Comparison of ENCODE assay signal across 8 cellular contexts in the genomic region with DNA sequence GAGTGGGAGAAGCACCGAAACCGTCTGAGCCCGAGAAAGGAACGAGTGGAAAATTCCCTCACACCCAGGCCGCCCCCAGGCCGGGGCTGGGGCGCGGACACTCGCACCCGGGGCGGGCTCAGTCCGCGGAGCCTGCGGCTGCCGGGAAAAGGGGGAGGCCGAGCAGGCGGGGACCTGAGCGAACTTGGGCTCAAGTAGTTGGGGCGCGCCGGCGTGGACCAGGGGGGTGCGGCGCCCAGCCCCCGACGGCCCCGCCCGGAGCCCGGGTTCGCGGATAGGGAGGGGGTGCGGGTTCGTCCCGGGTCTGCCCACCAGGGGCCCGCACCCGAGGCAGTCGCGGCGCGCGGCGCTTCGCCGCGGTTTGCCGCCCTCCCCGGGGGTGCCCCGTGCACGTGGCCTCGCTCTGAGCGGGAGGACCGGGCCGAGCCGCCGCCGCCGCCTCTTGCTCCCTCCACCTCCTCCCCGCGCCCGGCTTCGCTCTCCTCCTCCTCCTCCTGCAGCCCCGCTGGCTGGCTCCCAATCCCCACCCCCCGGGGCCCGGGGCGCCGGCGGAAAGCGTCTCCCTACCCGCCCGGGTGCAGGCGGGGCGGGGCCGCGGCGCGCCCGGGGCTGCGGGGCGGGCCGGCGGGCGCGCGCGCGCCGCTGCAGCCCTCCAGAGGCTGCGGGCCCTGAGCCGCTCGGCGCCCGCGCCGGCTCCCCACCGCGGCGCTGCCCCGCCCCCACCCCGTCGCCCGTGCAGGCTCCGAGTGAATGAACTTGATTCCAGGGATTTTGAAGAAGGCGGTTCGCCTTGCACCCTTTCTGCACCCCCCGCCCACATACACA. TPM values are rescaled to one million over a fixed set of nuclear protein-coding genes. Genes with fewer than 3 reads are reported as not detected.
DNase-seq lines count a peak whose midpoint lies in the region; ATAC-seq lines count a peak whose summit lies in the region.

No MANE protein-coding gene starts in this region.

- intact Hi-C loops in head of caudate nucleus (cut with DNase I): loop anchor here (2.0 kb wide), 1 partner anchor 30 kb away; no protein-coding TSS in a partner anchor

- no peak overlapping the region for H2BK5ac ChIP-seq in neuronal stem cell (ENCODE audit: low read length)

- no peaks in the 10 kb centered on the region for H3K27me3 ChIP-seq in adipocyte (replicated peaks; ENCODE audit: control insufficient read depth, insufficient read depth, low read length)
- H3K27me3 ChIP-seq in neuronal stem cell (ENCODE audit: control insufficient read depth in 3 of 3, insufficient read depth in 3 of 3, low read depth in 1 of 3, low read length in 3 of 3): peaks cover 12 to 61% (median 60%) of the 10 kb centered on the region in 3 experiments

- H3K4me3 ChIP-seq in adipocyte (ENCODE audit: low read length) (peak overlapping the region; percentile 88), neuronal stem cell (ENCODE audit: low read length in 2 of 2) (peak overlapping the region; percentile 54 to 82)

- peak overlapping the region; percentile 91 for H3K4me2 ChIP-seq in neuronal stem cell (ENCODE audit: insufficient read depth, low read length, poor library complexity, severe bottlenecking)

- ATAC-seq in HG02678 (IDR thresholded peaks at IDR 0.05; ENCODE audit: unreplicated experiment): peak; percentile 33

- peak overlapping the region; percentile 38 for H3K14ac ChIP-seq in neuronal stem cell (ENCODE audit: low read length)

- no peaks in the 10 kb centered on the region for H3K9me3 ChIP-seq in adipocyte (ENCODE audit: control insufficient read depth, low read length)
- H3K9me3 ChIP-seq in neuronal stem cell (replicated peaks in 1 of 2; ENCODE audit: control insufficient read depth in 2 of 2, insufficient read depth in 1 of 2, low read depth in 1 of 2, low read length in 2 of 2): no peaks in the 10 kb centered on the region

- peak overlapping the region; percentile 94 for H2AFZ ChIP-seq in neuronal stem cell (ENCODE audit: low read length)

- no peak overlapping the region for H3K27ac ChIP-seq in neuronal stem cell (replicated peaks; ENCODE audit: low read length)

- DNase-seq in NCI-H524 (lab: John Stamatoyannopoulos, UW): peak; percentile 19 to 37
- no peak for DNase-seq in NCI-H524 treated with DMSO at 0.1 percent for 48 hours (lab: John Stamatoyannopoulos, UW)
- DNase-seq in NCI-H2227 treated with DMSO at 0.1 percent for 48 hours (lab: John Stamatoyannopoulos, UW): peak; percentile 40
- DNase-seq in adipocyte (ENCODE audit: low read depth): peak; percentile 93
- peak; percentile 67 to 98 (median 94) for DNase-seq in head of caudate nucleus
- DNase-seq in neuronal stem cell (ENCODE audit: low spot score): peak; percentile 32
- DNase-seq in GM19240 (ENCODE audit: insufficient read length, low spot score): no peak

- H3K18ac ChIP-seq in neuronal stem cell (ENCODE audit: low read length): peak overlapping the region; percentile 94

- peaks cover 44% of the 10 kb centered on the region for H3K4me1 ChIP-seq in adipocyte (ENCODE audit: control insufficient read depth, insufficient read depth, low read length)
- H3K4me1 ChIP-seq in neuronal stem cell (ENCODE audit: control insufficient read depth in 2 of 2, insufficient read depth in 1 of 2, low read depth in 1 of 2, low read length in 2 of 2): peaks cover 2 to 34% of the 10 kb centered on the region in 2 donors

- no peak overlapping the region for H4K8ac ChIP-seq in neuronal stem cell (ENCODE audit: low read depth, low read length)

- H2BK12ac ChIP-seq in neuronal stem cell (ENCODE audit: low read length): no peak overlapping the region

- H2AK5ac ChIP-seq in neuronal stem cell (ENCODE audit: low read depth, low read length): no peak overlapping the region

- H3K4ac ChIP-seq in neuronal stem cell (ENCODE audit: low read length): no peak overlapping the region

- H3K79me1 ChIP-seq in neuronal stem cell (ENCODE audit: low read depth, low read length): no peaks in the 10 kb centered on the region

- no peak overlapping the region for H2BK15ac ChIP-seq in neuronal stem cell (ENCODE audit: low read length)

- WGBS in neuronal stem cell (ENCODE audit: extremely low coverage in 2 of 2, insufficient read length in 2 of 2, insufficient replicate concordance in 1 of 2), 2 donors: no CpG with 5 or more reads among the region's 105 CpGs

- no peak overlapping the region for H2BK120ac ChIP-seq in neuronal stem cell (ENCODE audit: low read depth, low read length)

- peak overlapping the region; percentile 95 for H3K9ac ChIP-seq in adipocyte (ENCODE audit: low read length)
- no peak overlapping the region for H3K9ac ChIP-seq in neuronal stem cell (ENCODE audit: low read depth, low read length, poor library complexity)

- H4K91ac ChIP-seq in neuronal stem cell (ENCODE audit: low read depth, low read length, poor library complexity): no peak overlapping the region

- H3K23ac ChIP-seq in neuronal stem cell (ENCODE audit: low read depth, low read length, poor library complexity): peak overlapping the region; percentile 73

- H3K36me3 ChIP-seq in adipocyte (ENCODE audit: control insufficient read depth, insufficient read depth, low read length, severe bottlenecking) (no peaks in the 10 kb centered on the region), neuronal stem cell (replicated peaks in 1 of 2; ENCODE audit: control insufficient read depth in 2 of 2, insufficient read depth in 2 of 2, low read length in 2 of 2) (no peaks in the 10 kb centered on the region)

RNA-seq across cellular contexts. Expression of gene NFIB, which starts 1.2 kb away (rescaled TPM):
- 0.08 TPM for polyA plus RNA-seq in neuronal stem cell (2013, experiment 1 of 2)
- 0.10 TPM for polyA plus RNA-seq in neuronal stem cell (2013, experiment 2 of 2)

Comparison
In these comparisons a context has a peak if more than half of its experiments do, and no peak if none do; other contexts are left out.
1. DNase-seq: peak in NCI-H524 (2 of 2), NCI-H2227 treated with DMSO at 0.1 percent for 48 hours (single experiment), adipocyte (single experiment), head of caudate nucleus (42 of 42) and neuronal stem cell (single experiment); none in NCI-H524 treated with DMSO at 0.1 percent for 48 hours (single experiment) and GM19240 (single experiment).